1 cellular context compared by ENCODE assay signal in genomic region chr11:96256213-96256580, GRCh38.
TF ChIP-seq lines count a peak whose summit lies in the region.

No MANE protein-coding gene starts in this region.

TF ChIP-seq in GM23338, 12 proteins besides CTCF, POLR2A, EP300 and RAD21 (continued from another document):
- no peak for TF ChIP-seq ZNF462 (CRISPR knock-in tag; IDR thresholded peaks at IDR 0.05)
- no peak for TF ChIP-seq JUNB (IDR thresholded peaks at IDR 0.05; ENCODE audit: unreplicated experiment)
TF ChIP-seq in GM23338: peak in this region for 0.
